ENCODE assay signal across 1 cellular context in the genomic region with DNA sequence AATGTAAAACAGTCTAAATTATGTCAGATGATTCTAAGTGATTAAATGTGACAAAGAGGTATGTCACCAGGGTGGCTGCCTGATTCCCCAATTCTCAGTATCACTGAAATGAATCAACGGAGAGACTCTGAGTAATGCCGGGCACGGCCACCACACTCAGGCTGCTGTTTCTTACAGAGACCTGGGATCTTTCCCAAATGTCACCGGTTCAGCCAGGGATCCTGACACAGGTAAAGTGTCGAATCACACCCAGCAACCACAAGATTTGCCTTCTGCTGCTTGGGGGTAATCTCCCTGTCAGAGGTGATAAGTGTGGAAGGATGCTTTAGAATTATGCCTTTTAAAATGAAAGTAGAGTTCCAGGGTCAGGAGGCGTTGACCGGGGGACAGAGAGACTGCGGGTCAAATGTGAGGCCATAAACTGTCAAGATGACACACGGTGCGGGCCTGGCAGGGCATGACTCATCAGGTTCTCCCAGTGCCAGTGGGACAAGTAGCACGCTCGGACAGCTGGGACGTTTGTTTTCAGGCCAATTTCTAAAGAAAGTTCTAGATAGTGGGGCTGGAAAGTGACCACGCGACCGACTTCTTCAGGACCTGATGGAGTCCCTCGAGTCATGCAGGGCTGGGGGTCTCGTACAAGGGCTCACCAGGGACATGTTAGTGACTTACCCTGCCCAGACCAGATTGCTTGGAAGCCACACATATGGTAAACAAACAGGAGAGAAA.
TF ChIP-seq lines count a peak whose summit lies in the region.

No MANE protein-coding gene starts in this region.

TF ChIP-seq in K562, 482 proteins besides CTCF, POLR2A, EP300 and RAD21 (continued from another document and continues in another):
- TF ChIP-seq ZNF609 (CRISPR knock-in tag; IDR thresholded peaks at IDR 0.05; ENCODE audit: borderline replicate concordance), result no peak
- no peak for TF ChIP-seq CBFB (CRISPR knock-in tag; IDR thresholded peaks at IDR 0.05)
- TF ChIP-seq SRF (CRISPR knock-in tag; IDR thresholded peaks at IDR 0.05), result no peak
- no peak for TF ChIP-seq E2F4 (CRISPR knock-in tag; IDR thresholded peaks at IDR 0.05; ENCODE audit: low read depth)
- TF ChIP-seq SIX5 (IDR thresholded peaks at IDR 0.05; ENCODE audit: borderline replicate concordance in 1 of 2, insufficient read depth in 1 of 2, low read depth in 1 of 2, low read length in 2 of 2), result no peak
- no peak for TF ChIP-seq IRF2 (CRISPR knock-in tag; IDR thresholded peaks at IDR 0.05)
- no peak for TF ChIP-seq ZNF324 (CRISPR knock-in tag; IDR thresholded peaks at IDR 0.05)
- TF ChIP-seq JUNB (CRISPR knock-in tag; conservative IDR thresholded peaks at IDR 0.05), result peak; percentile 68; the same call in 1 of the 2 replicates
- no peak for TF ChIP-seq ZNF124 (CRISPR knock-in tag; IDR thresholded peaks at IDR 0.05)
- TF ChIP-seq PCBP1 (IDR thresholded peaks at IDR 0.05; ENCODE audit: low read depth, low read length, poor library complexity, severe bottlenecking), result no peak
- TF ChIP-seq POLR3A (IDR thresholded peaks at IDR 0.05; ENCODE audit: borderline replicate concordance, extremely low read depth, insufficient read depth, insufficient read length), result no peak
- no peak for TF ChIP-seq HMGN3 (IDR thresholded peaks at IDR 0.05; ENCODE audit: borderline replicate concordance, extremely low read depth, insufficient read length, low read depth, low read length)
- no peak for TF ChIP-seq MTF1 (CRISPR knock-in tag; IDR thresholded peaks at IDR 0.05; ENCODE audit: borderline replicate concordance)
- no peak for TF ChIP-seq TAF15 (IDR thresholded peaks at IDR 0.05; ENCODE audit: low read depth, low read length)
- no peak for TF ChIP-seq YY1 (IDR thresholded peaks at IDR 0.05; ENCODE audit: borderline replicate concordance in 1 of 3, control insufficient read depth in 1 of 3, extremely low read depth in 1 of 3, insufficient read depth in 3 of 3, insufficient read length in 1 of 3, insufficient replicate concordance in 2 of 3, low read depth in 1 of 3, low read length in 2 of 3)
- TF ChIP-seq GABPB1 (CRISPR knock-in tag; IDR thresholded peaks at IDR 0.05), result no peak
- no peak for TF ChIP-seq STAT6 (CRISPR knock-in tag; IDR thresholded peaks at IDR 0.05)
- TF ChIP-seq CCNT2 (IDR thresholded peaks at IDR 0.05; ENCODE audit: borderline replicate concordance, extremely low read depth, insufficient read length, low read depth, low read length), result no peak
- no peak for TF ChIP-seq RBBP5 (IDR thresholded peaks at IDR 0.05; ENCODE audit: borderline replicate concordance, insufficient read depth, low read length, poor library complexity, severe bottlenecking)
- TF ChIP-seq CSDE1 (IDR thresholded peaks at IDR 0.05), result no peak
- TF ChIP-seq MCM2 (IDR thresholded peaks at IDR 0.05; ENCODE audit: low read depth), result no peak
- TF ChIP-seq TAF9B (IDR thresholded peaks at IDR 0.05; ENCODE audit: partially characterized antibody), result no peak
- no peak for TF ChIP-seq TAF1 (IDR thresholded peaks at IDR 0.05; ENCODE audit: control insufficient read depth, extremely low read depth, insufficient read depth, low read length, severe bottlenecking)
- peak; percentile 80; the same call in 1 of the 2 replicates for TF ChIP-seq JUN (IDR thresholded peaks at IDR 0.05; ENCODE audit: borderline replicate concordance, low read depth, low read length)
- TF ChIP-seq JUN (CRISPR knock-in tag; IDR thresholded peaks at IDR 0.05; ENCODE audit: borderline replicate concordance), result no peak
- no peak for TF ChIP-seq ELK1 (CRISPR knock-in tag; IDR thresholded peaks at IDR 0.05)
- TF ChIP-seq PML (IDR thresholded peaks at IDR 0.05; ENCODE audit: low read length), result no peak; the same call in 1 of the 2 replicates
- no peak for TF ChIP-seq PTTG1 (tag; IDR thresholded peaks at IDR 0.05; ENCODE audit: low read depth)
- TF ChIP-seq MTA2 (IDR thresholded peaks at IDR 0.05; ENCODE audit: low read depth), result no peak
- no peak for TF ChIP-seq HIVEP1 (CRISPR knock-in tag; IDR thresholded peaks at IDR 0.05)
- TF ChIP-seq, protein P1, sequence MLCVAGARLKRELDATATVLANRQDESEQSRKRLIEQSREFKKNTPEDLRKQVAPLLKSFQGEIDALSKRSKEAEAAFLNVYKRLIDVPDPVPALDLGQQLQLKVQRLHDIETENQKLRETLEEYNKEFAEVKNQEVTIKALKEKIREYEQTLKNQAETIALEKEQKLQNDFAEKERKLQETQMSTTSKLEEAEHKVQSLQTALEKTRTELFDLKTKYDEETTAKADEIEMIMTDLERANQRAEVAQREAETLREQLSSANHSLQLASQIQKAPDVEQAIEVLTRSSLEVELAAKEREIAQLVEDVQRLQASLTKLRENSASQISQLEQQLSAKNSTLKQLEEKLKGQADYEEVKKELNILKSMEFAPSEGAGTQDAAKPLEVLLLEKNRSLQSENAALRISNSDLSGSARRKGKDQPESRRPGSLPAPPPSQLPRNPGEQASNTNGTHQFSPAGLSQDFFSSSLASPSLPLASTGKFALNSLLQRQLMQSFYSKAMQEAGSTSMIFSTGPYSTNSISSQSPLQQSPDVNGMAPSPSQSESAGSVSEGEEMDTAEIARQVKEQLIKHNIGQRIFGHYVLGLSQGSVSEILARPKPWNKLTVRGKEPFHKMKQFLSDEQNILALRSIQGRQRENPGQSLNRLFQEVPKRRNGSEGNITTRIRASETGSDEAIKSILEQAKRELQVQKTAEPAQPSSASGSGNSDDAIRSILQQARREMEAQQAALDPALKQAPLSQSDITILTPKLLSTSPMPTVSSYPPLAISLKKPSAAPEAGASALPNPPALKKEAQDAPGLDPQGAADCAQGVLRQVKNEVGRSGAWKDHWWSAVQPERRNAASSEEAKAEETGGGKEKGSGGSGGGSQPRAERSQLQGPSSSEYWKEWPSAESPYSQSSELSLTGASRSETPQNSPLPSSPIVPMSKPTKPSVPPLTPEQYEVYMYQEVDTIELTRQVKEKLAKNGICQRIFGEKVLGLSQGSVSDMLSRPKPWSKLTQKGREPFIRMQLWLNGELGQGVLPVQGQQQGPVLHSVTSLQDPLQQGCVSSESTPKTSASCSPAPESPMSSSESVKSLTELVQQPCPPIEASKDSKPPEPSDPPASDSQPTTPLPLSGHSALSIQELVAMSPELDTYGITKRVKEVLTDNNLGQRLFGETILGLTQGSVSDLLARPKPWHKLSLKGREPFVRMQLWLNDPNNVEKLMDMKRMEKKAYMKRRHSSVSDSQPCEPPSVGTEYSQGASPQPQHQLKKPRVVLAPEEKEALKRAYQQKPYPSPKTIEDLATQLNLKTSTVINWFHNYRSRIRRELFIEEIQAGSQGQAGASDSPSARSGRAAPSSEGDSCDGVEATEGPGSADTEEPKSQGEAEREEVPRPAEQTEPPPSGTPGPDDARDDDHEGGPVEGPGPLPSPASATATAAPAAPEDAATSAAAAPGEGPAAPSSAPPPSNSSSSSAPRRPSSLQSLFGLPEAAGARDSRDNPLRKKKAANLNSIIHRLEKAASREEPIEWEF (CRISPR knock-in tag; IDR thresholded peaks at IDR 0.05), result peak; percentile 63; the same call in 1 of the 2 replicates
- TF ChIP-seq PATZ1 (CRISPR knock-in tag; IDR thresholded peaks at IDR 0.05; ENCODE audit: borderline replicate concordance), result no peak
- TF ChIP-seq HDAC8 (tag; IDR thresholded peaks at IDR 0.05), result 0 out of 2 replicates have a peak, but pooled peaks have one; percentile 49
- TF ChIP-seq FOXA3 (CRISPR knock-in tag; conservative IDR thresholded peaks at IDR 0.05 in 1 of 2, IDR thresholded peaks at IDR 0.05 in 1 of 2), result peak in 1 of 2 experiments; percentile 41; a peak in 1 of 4 replicates
- TF ChIP-seq, protein P2, sequence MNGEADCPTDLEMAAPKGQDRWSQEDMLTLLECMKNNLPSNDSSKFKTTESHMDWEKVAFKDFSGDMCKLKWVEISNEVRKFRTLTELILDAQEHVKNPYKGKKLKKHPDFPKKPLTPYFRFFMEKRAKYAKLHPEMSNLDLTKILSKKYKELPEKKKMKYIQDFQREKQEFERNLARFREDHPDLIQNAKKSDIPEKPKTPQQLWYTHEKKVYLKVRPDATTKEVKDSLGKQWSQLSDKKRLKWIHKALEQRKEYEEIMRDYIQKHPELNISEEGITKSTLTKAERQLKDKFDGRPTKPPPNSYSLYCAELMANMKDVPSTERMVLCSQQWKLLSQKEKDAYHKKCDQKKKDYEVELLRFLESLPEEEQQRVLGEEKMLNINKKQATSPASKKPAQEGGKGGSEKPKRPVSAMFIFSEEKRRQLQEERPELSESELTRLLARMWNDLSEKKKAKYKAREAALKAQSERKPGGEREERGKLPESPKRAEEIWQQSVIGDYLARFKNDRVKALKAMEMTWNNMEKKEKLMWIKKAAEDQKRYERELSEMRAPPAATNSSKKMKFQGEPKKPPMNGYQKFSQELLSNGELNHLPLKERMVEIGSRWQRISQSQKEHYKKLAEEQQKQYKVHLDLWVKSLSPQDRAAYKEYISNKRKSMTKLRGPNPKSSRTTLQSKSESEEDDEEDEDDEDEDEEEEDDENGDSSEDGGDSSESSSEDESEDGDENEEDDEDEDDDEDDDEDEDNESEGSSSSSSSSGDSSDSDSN (IDR thresholded peaks at IDR 0.05; ENCODE audit: borderline replicate concordance in 1 of 2, low read depth in 2 of 2, low read length in 2 of 2), result no peak
- TF ChIP-seq ZNF239 (CRISPR knock-in tag; IDR thresholded peaks at IDR 0.05), result no peak
